12 cellular contexts compared by ENCODE assay signal in the genomic region with DNA sequence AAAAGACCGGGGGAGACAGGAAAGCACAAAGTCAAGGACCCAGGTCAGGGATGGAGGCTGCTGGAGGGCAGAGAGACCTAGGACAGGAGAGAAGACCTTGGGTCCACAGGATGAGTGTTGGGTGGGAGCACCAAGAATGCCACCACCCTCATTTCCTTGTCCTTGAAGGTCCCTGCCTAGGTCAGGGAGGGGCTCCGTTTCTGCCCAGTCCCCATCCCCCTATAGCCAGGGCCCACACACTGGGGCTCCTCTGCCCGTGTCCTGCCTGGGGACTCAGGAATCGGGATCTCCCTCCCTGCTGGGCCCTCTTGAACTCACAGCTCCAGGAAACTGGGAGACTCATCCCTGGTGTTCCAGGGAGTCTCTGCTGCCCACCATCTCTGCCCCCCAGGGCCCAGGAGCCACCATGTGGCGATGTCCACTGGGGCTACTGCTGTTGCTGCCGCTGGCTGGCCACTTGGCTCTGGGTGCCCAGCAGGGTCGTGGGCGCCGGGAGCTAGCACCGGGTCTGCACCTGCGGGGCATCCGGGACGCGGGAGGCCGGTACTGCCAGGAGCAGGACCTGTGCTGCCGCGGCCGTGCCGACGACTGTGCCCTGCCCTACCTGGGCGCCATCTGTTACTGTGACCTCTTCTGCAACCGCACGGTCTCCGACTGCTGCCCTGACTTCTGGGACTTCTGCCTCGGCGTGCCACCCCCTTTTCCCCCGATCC. TPM values are rescaled to one million over a fixed set of nuclear protein-coding genes. Genes with fewer than 3 reads are reported as not detected.
DNase-seq lines count a peak whose midpoint lies in the region; ATAC-seq, FAIRE-seq and TF ChIP-seq lines count a peak whose summit lies in the region.
"Had no signal": no experiment of that assay in that cellular context is flagged by ENCODE, and none has a peak within 500 bp of the region (broad histone marks: within the 10 kb centered on the region; RNA-seq: fewer than 3 reads in every experiment).

No MANE protein-coding gene starts in this region.

- DNase-seq in HEK293T (ENCODE audit: extremely low spot score): peak; percentile 6
- no peak for DNase-seq in coronary artery (ENCODE audit: low spot score)
- DNase-seq in left lung: no peak
- no peak for DNase-seq in spleen
- DNase-seq in GM12892 (ENCODE audit: insufficient read length): no peak
- DNase-seq: NCI-H2227 treated with DMSO at 0.1 percent for 48 hours, retina had no signal

- CTCF ChIA-PET in HEK293T (lab: Yijun Ruan, JAX): interaction anchor here (1.5 kb wide), 1 partner anchor 14 kb away, joined by 3 read pairs; no protein-coding TSS in a partner anchor

- ATAC-seq in left lung (no peak), GM19395 (IDR thresholded peaks at IDR 0.05; ENCODE audit: unreplicated experiment) (no peak), GM18858 (IDR thresholded peaks at IDR 0.05; ENCODE audit: unreplicated experiment) (no peak), HG02852 (IDR thresholded peaks at IDR 0.05; ENCODE audit: unreplicated experiment) (no peak)

- H3K4me3 ChIP-seq in coronary artery (peak overlapping the region; percentile 91), left lung (peak overlapping the region; percentile 27 to 54), spleen (peak overlapping the region; percentile 52 to 85 (median 68))

- WGBS in spleen, 5 donors: 26 to 67% (median 52%) methylated on average over 2 to 27 of the region's 27 CpGs

- no peak for FAIRE-seq in GM12892 (lab: Jason Lieb, UNC)

- H3K4me1 ChIP-seq in left lung (peaks cover 19 to 47% of the 10 kb centered on the region in 2 donors), spleen (peaks cover 12 to 67% (median 39%) of the 10 kb centered on the region in 6 donors)

- H3K27ac ChIP-seq in coronary artery (peak overlapping the region; percentile 98 to 99), left lung (peak overlapping the region; percentile 66 to 67), spleen (peak overlapping the region; percentile 48 to 92 (median 84))

- peaks cover 0 to 17% of the 10 kb centered on the region in 2 donors for H3K27me3 ChIP-seq in left lung
- H3K27me3 ChIP-seq in spleen (replicated peaks in 1 of 7): peaks cover 0 to 31% (median 6%) of the 10 kb centered on the region in 7 donors

- H3K36me3 ChIP-seq in left lung (no peaks in the 10 kb centered on the region), spleen (no peaks in the 10 kb centered on the region)

- H3K9me3 ChIP-seq in left lung (no peaks in the 10 kb centered on the region), spleen (no peaks in the 10 kb centered on the region)

- POLR2A ChIA-PET in HEK293T (lab: Yijun Ruan, JAX): no interaction called here

- no peak for TF ChIP-seq POLR2A in spleen (IDR thresholded peaks at IDR 0.05)
- no peak for TF ChIP-seq POLR2A in GM12892 (IDR thresholded peaks at IDR 0.05; ENCODE audit: low read depth, low read length)

- intact Hi-C loops in left lung (cut with DNase I): loop anchor here in 1 of 2 donors (10.0 kb wide), 1 partner anchor 208 kb away; no protein-coding TSS in a partner anchor
- intact Hi-C loops in spleen (cut with DNase I; ENCODE audit: low total_unique reads): loop anchor here (10.0 kb wide), 1 partner anchor 218 kb away; no protein-coding TSS in a partner anchor

- TF ChIP-seq CTCF in coronary artery (IDR thresholded peaks at IDR 0.05) (no peak), left lung (IDR thresholded peaks at IDR 0.05) (no peak), spleen (IDR thresholded peaks at IDR 0.05 in 8 of 11, conservative IDR thresholded peaks at IDR 0.05 in 3 of 11) (no peak)

TF ChIP-seq in HEK293T, 16 proteins besides CTCF, POLR2A, EP300 and RAD21:
- TF ChIP-seq NFRKB (IDR thresholded peaks at IDR 0.05): no peak

RNA-seq across cellular contexts. Expression of gene TINAGL1, which starts 0.6 kb away (rescaled TPM):
- total RNA-seq in left lung (100 to 1,000 TPM in 1 of 2 donors, 10 to 100 TPM in 1; 66.6 to 106 TPM), spleen (100 to 1,000 TPM; 124 to 393 (median 243) TPM)
- 10 to 100 TPM; 18.5 to 98.9 (median 38.0) TPM for polyA plus RNA-seq in spleen
- polyA plus RNA-seq in GM12892 (2012; ENCODE audit: missing spikeins): 0.13 TPM
- total RNA-seq: activated T-helper 1 cell treated with anti-CD3 and anti-CD28 coated beads, Interleukin-12 subunit alpha, Interleukin-12 subunit beta, Interleukin-2, Interleukin-4 antibody, amounts not matched to agents 30 ng/mL and 10 ng/mL and 1 ng/mL, durations not matched to agents 14 hours and 24 hours and 36 hours had no signal

RNA-seq across cellular contexts. Expression of gene HCRTR1, which starts 40.6 kb away (rescaled TPM):
- not detected for total RNA-seq in left lung
- not detected for total RNA-seq in spleen
- under 1 TPM in 1 of 3 donors, not detected in 2; 0.06 TPM for polyA plus RNA-seq in spleen
- polyA plus RNA-seq in GM12892 (2012; ENCODE audit: missing spikeins): not detected
- total RNA-seq: activated T-helper 1 cell treated with anti-CD3 and anti-CD28 coated beads, Interleukin-12 subunit alpha, Interleukin-12 subunit beta, Interleukin-2, Interleukin-4 antibody, amounts not matched to agents 30 ng/mL and 10 ng/mL and 1 ng/mL, durations not matched to agents 14 hours and 24 hours and 36 hours; T-cell had no signal

Comparison
In these comparisons a context has a peak if more than half of its experiments do, and no peak if none do; other contexts are left out.
1. H3K4me3 ChIP-seq: peak in every context shown above with its lines; median percentile 91 in coronary artery; 68 in spleen; 40 in left lung.